8 cellular contexts compared by ENCODE assay signal in the genomic region with DNA sequence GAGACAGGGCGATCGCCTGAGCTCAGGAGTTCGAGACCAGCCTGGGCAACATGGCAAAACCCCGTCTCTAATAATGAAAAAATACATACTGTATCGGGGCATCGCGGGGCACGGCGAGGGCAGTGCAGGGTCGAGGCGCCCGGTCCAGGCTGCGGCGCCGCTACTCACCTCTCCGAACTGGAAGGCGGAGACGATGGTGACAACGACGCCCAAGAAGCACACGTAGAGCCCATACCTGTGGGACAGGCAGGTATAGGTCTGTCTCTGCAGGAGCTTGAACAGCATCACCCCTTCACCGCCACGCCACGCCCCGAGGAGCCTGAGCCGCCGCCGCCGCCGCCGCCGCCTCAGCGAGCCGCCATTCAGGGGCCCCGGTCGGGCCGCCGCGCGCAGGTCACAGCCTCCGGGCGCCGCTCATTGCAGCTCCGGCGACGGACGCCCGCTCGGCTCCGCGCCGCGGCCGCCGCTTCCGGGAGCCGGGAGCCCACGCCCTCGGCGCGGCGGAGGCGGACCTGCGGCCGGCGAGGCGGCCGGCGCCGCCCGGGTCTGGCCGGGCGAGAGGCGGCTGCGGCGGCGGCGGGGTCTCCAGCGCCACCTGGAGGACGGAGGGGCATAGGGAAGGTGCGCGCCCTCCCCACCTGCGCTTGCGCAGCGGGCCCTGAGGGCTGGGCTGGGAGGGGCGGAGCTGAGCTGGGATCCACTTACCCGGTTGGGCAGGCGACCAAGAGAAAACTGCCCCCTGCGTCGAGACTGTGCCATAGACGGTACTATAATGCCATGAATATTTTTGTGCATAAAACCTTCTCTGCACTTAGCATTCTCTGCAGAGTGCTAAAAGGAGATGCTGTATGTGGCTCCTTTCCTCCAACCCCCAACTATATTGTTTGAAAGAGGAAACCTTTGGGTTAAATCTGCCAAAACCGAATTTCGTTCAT. TPM values are rescaled to one million over a fixed set of nuclear protein-coding genes. Genes with fewer than 3 reads are reported as not detected.
DNase-seq lines count a peak whose midpoint lies in the region; ATAC-seq and TF ChIP-seq lines count a peak whose summit lies in the region.

GNPTAB (minus strand) TSS at position 569 of the 935 bp plus-strand sequence; CDS start at position 285, 284 bp downstream.

- H3K79me2 ChIP-seq in SU-DHL-6 (ENCODE audit: insufficient read depth, low read length) = peaks cover 20% of the 10 kb centered on the region; the same call in 1 of the 2 replicates
- H3K79me2 ChIP-seq in trophoblast cell (ENCODE audit: control insufficient read depth, insufficient read depth, low read length, poor library complexity) = peaks cover 4% of the 10 kb centered on the region

- H3K9me2 ChIP-seq in SU-DHL-6 (replicated peaks; ENCODE audit: insufficient read depth, low read length) = no peaks in the 10 kb centered on the region

- H3K9me3 ChIP-seq in SU-DHL-6 (ENCODE audit: insufficient read depth, low read length) = no peaks in the 10 kb centered on the region
- H3K9me3 ChIP-seq in trophoblast cell (ENCODE audit: insufficient read depth, low read depth, low read length) = no peaks in the 10 kb centered on the region
- H3K9me3 ChIP-seq in tibial nerve = no peaks in the 10 kb centered on the region

- peak within 1 kb of the TSS; percentile 91 for H3K4me3 ChIP-seq in SU-DHL-6 (ENCODE audit: insufficient read depth, low read length, poor library complexity, severe bottlenecking)
- peak within 1 kb of the TSS; percentile 88 for H3K4me3 ChIP-seq in trophoblast cell (ENCODE audit: low read depth, low read length)
- H3K4me3 ChIP-seq in tibial nerve = peak within 1 kb of the TSS; percentile 43 to 93 (median 82)

- no peak within 1 kb of the TSS for H2AK5ac ChIP-seq in trophoblast cell (ENCODE audit: low read length)

- no peaks in the 10 kb centered on the region for H3K4me1 ChIP-seq in trophoblast cell (ENCODE audit: control insufficient read depth in 1 of 2, insufficient read depth in 2 of 2, low read length in 2 of 2)
- H3K4me1 ChIP-seq in tibial nerve = peaks cover 0 to 31% (median 15%) of the 10 kb centered on the region in 4 donors

- intact Hi-C loops in Right ventricle myocardium superior (cut with DNase I) = loop anchor here (2.0 to 10.0 kb wide), 2 partner anchors 58 to 416 kb away; no protein-coding TSS in a partner anchor

- H3K9ac ChIP-seq in SU-DHL-6 (ENCODE audit: low read length) (peak within 1 kb of the TSS; percentile 73), trophoblast cell (ENCODE audit: low read length) (peak within 1 kb of the TSS; percentile 54)

- POLR2A ChIA-PET in activated naive CD8-positive, alpha-beta T cell treated with anti-CD3 and anti-CD28 coated beads, Interleukin-2, amount 10 ng/mL, durations not matched to agents 7 days and 5 days (lab: Charles Lee) = interaction anchor here (0.6 to 6.5 kb wide), 7 partner anchors 10 to 79 kb away, joined by 3 to 85 read pairs (median 5); no protein-coding TSS in a partner anchor

- H3K79me1 ChIP-seq in trophoblast cell (ENCODE audit: low read length) = peaks cover 4% of the 10 kb centered on the region

- peaks cover 13% of the 10 kb centered on the region for H3K36me3 Mint-ChIP-seq in activated naive CD8-positive, alpha-beta T cell treated with anti-CD3 and anti-CD28 coated beads, Interleukin-2, amount 10 ng/mL, durations not matched to agents 7 days and 5 days

- peak within 1 kb of the TSS; percentile 87 for H4K8ac ChIP-seq in trophoblast cell (ENCODE audit: low read depth, low read length)

- peak within 1 kb of the TSS; percentile 55 for H3K14ac ChIP-seq in trophoblast cell (ENCODE audit: low read length)

- H3K27me3 Mint-ChIP-seq in activated naive CD8-positive, alpha-beta T cell treated with anti-CD3 and anti-CD28 coated beads, Interleukin-2, amount 10 ng/mL, durations not matched to agents 7 days and 5 days = no peaks in the 10 kb centered on the region

- TF ChIP-seq CTCF in GM12874 (IDR thresholded peaks at IDR 0.05; ENCODE audit: insufficient read depth, low read depth, low read length) = peak; percentile 82
- TF ChIP-seq CTCF in SU-DHL-6 (IDR thresholded peaks at IDR 0.05; ENCODE audit: insufficient read depth, low read length, poor library complexity, severe bottlenecking) = peak; percentile 52
- peak; percentile 74 to 96 (median 93) for TF ChIP-seq CTCF in tibial nerve (IDR thresholded peaks at IDR 0.05)

- peak within 1 kb of the TSS; percentile 67 for H4K91ac ChIP-seq in trophoblast cell (ENCODE audit: low read depth, low read length)

- peak within 1 kb of the TSS; percentile 72 for H2BK5ac ChIP-seq in trophoblast cell (ENCODE audit: low read depth, low read length, poor library complexity)

- TF ChIP-seq POLR2A in tibial nerve (IDR thresholded peaks at IDR 0.05) = peak; percentile 20 to 43

- no peak for TF ChIP-seq EP300 in tibial nerve (IDR thresholded peaks at IDR 0.05)

- H3K27ac ChIP-seq in SU-DHL-6 (ENCODE audit: low read depth, low read length) (peak within 1 kb of the TSS; percentile 28), trophoblast cell (ENCODE audit: low read depth, low read length) (peak within 1 kb of the TSS; percentile 29), tibial nerve (peak within 1 kb of the TSS; percentile 38 to 90 (median 80))

- H3F3A ChIP-seq in SU-DHL-6 (ENCODE audit: insufficient read depth) = peaks cover 8% of the 10 kb centered on the region; the same call in 1 of the 2 replicates

- H3K27ac Mint-ChIP-seq in activated naive CD8-positive, alpha-beta T cell treated with anti-CD3 and anti-CD28 coated beads, Interleukin-2, amount 10 ng/mL, durations not matched to agents 7 days and 5 days = peak within 1 kb of the TSS; percentile 97

- peak within 1 kb of the TSS; percentile 56 for H2BK120ac ChIP-seq in trophoblast cell (ENCODE audit: insufficient read depth, low read length, poor library complexity)

- no CpG with 5 or more reads among the region's 93 CpGs for WGBS in trophoblast cell (ENCODE audit: extremely low coverage, insufficient coverage, insufficient read length)
- whole genome bisulfite sequencing in tibial nerve, 2 donors = 0 to 1% methylated on average over 28 to 48 of the region's 93 CpGs

- DNase-seq in NCI-H1105 (lab: John Stamatoyannopoulos, UW) (peak; percentile 96), Right ventricle myocardium superior (peak; percentile 96), trophoblast cell (peak; percentile 90 to 93), tibial nerve (ENCODE audit: low spot score in 2 of 2) (peak; percentile 73 to 80)
- peak; percentile 97 for DNase-seq in activated naive CD8-positive, alpha-beta T cell treated with anti-CD3 and anti-CD28 coated beads, Interleukin-2, amount 10 ng/mL, durations not matched to agents 7 days and 5 days

- H3K4me1 Mint-ChIP-seq in activated naive CD8-positive, alpha-beta T cell treated with anti-CD3 and anti-CD28 coated beads, Interleukin-2, amount 10 ng/mL, durations not matched to agents 7 days and 5 days = peaks cover 38% of the 10 kb centered on the region

- no peak within 1 kb of the TSS for H2BK12ac ChIP-seq in trophoblast cell (ENCODE audit: low read length)

- H3K18ac ChIP-seq in trophoblast cell (ENCODE audit: low read length) = peak within 1 kb of the TSS; percentile 95

- peak within 1 kb of the TSS; percentile 100 for H3K4me3 Mint-ChIP-seq in activated naive CD8-positive, alpha-beta T cell treated with anti-CD3 and anti-CD28 coated beads, Interleukin-2, amount 10 ng/mL, durations not matched to agents 7 days and 5 days

- H3K36me3 ChIP-seq in SU-DHL-6 (ENCODE audit: low read length) (no peaks in the 10 kb centered on the region), trophoblast cell (ENCODE audit: control insufficient read depth in 1 of 2, insufficient read depth in 2 of 2, low read length in 2 of 2) (no peaks in the 10 kb centered on the region), tibial nerve (no peaks in the 10 kb centered on the region)

- peak within 1 kb of the TSS; percentile 93 for H2AFZ ChIP-seq in SU-DHL-6 (ENCODE audit: low read depth, low read length, severe bottlenecking)
- peak within 1 kb of the TSS; percentile 91 for H2AFZ ChIP-seq in trophoblast cell (ENCODE audit: insufficient read depth, low read length, poor library complexity)

- no peaks in the 10 kb centered on the region for H3K27me3 ChIP-seq in SU-DHL-6 (ENCODE audit: low read length)
- no peaks in the 10 kb centered on the region for H3K27me3 ChIP-seq in trophoblast cell (ENCODE audit: insufficient read depth, low read length)
- H3K27me3 ChIP-seq in tibial nerve = no peaks in the 10 kb centered on the region

- peak; percentile 90 for ATAC-seq in HG02678 (IDR thresholded peaks at IDR 0.05; ENCODE audit: unreplicated experiment)
- peak; percentile 95 for ATAC-seq in activated naive CD8-positive, alpha-beta T cell treated with anti-CD3 and anti-CD28 coated beads, Interleukin-2, amount 10 ng/mL, durations not matched to agents 7 days and 5 days (ENCODE audit: low read depth)
- ATAC-seq in Right ventricle myocardium superior (ENCODE audit: poor library complexity) = peak; percentile 97

- peak within 1 kb of the TSS; percentile 64 for H3K4me2 ChIP-seq in SU-DHL-6 (ENCODE audit: low read depth, low read length, poor library complexity, severe bottlenecking)
- peak within 1 kb of the TSS; percentile 85 for H3K4me2 ChIP-seq in trophoblast cell (ENCODE audit: low read length)

- peak within 1 kb of the TSS; percentile 82 for H3K4ac ChIP-seq in trophoblast cell (ENCODE audit: low read depth, low read length)

- no peaks in the 10 kb centered on the region for H4K20me1 ChIP-seq in SU-DHL-6 (ENCODE audit: low read depth, low read length)

- H3K23ac ChIP-seq in trophoblast cell (ENCODE audit: low read length) = no peak within 1 kb of the TSS

- H4K12ac ChIP-seq in trophoblast cell (ENCODE audit: low read depth, low read length) = peak within 1 kb of the TSS; percentile 65

- H3K9me3 Mint-ChIP-seq in activated naive CD8-positive, alpha-beta T cell treated with anti-CD3 and anti-CD28 coated beads, Interleukin-2, amount 10 ng/mL, durations not matched to agents 7 days and 5 days = no peaks in the 10 kb centered on the region

RNA-seq across cellular contexts. Expression of gene GNPTAB, which starts in this region (rescaled TPM):
- total RNA-seq in activated naive CD8-positive, alpha-beta T cell treated with anti-CD3 and anti-CD28 coated beads, Interleukin-2, amount 10 ng/mL, durations not matched to agents 7 days and 5 days = 10 to 100 TPM; 89.5 to 91.1 TPM
- 52.9 TPM for total RNA-seq in Right ventricle myocardium superior
- polyA plus RNA-seq in trophoblast cell (2013) = 17.9 and 18.6 TPM in 2 replicates
- 10 to 100 TPM; 18.0 to 36.3 (median 32.5) TPM for total RNA-seq in tibial nerve

Comparison
In these comparisons a context has a peak if more than half of its experiments do, and no peak if none do; other contexts are left out.
1. Peak in every context shown above with its lines: DNase-seq, ATAC-seq, H3K4me3 ChIP-seq and H3K27ac ChIP-seq.
2. H3K27ac ChIP-seq: peak in every context shown above with its lines; median percentile 80 in tibial nerve; 29 in trophoblast cell; 28 in SU-DHL-6.